ENCODE assay signal across 18 cellular contexts in the genomic region with DNA sequence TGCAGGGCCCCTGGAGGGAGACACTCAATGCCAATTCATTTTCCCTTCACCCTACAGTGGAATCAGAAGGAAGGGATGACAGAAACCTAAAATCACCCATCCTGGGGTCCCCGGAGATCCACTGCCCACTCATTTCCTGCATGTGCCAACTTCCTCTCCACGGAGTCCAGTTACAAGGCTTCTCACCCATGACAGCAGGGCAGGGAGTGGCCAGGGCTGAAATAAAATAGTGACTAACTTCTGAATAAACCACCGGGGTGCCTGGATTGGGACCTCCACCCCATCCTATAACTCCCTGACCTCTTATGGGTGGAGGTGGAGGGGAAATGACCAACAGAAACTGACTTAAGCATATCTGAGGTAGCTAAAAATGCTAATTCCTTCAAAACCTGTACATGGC.
"Had no signal": no experiment of that assay in that cellular context is flagged by ENCODE, and none has a peak within 500 bp of the region (broad histone marks: within the 10 kb centered on the region; RNA-seq: fewer than 3 reads in every experiment).

No MANE protein-coding gene starts in this region.

- H3K27ac ChIP-seq: dorsolateral prefrontal cortex, esophagus squamous epithelium, right lobe of liver, stomach had no signal

- ATAC-seq: activated T-cell treated with anti-CD3 and anti-CD28 coated beads, Interleukin-2, amount 50 U/mL, for 4 hours; mucosa of descending colon; stimulated activated memory B cell treated with anti-CD40 and anti-IgM and Interleukin-4, amounts not matched to agents 10 μg/mL and 1 μg/mL and 100 μg/mL, for 72 hours had no signal

- DNase-seq: activated CD4-positive, alpha-beta T cell treated with anti-CD3 and anti-CD28 coated beads for 1 hour; activated CD4-positive, alpha-beta T cell treated with anti-CD3 and anti-CD28 coated beads, Interleukin-2, amount 50 U/mL, for 4 hours; activated CD8-positive, alpha-beta memory T cell treated with anti-CD3 and anti-CD28 coated beads, Interleukin-2, amount 50 U/mL, for 48 hours; activated naive CD4-positive, alpha-beta T cell; activated T-cell treated with anti-CD3 and anti-CD28 coated beads, Interleukin-2, amount 50 U/mL, for 4 hours; dorsolateral prefrontal cortex; esophagus squamous epithelium; mesendoderm; mucosa of descending colon; naive B cell; occipital lobe; posterior cingulate gyrus; right lobe of liver; small intestine; stimulated activated CD4-positive, alpha-beta T cell treated with anti-CD3 and anti-CD28 coated beads, Interleukin-15, amount 100 ng/mL, for 24 hours; stomach had no signal

- H3K9me3 ChIP-seq: esophagus squamous epithelium, heart left ventricle, mucosa of descending colon, right lobe of liver, stomach had no signal

- H3K4me3 ChIP-seq: dorsolateral prefrontal cortex, esophagus squamous epithelium, heart left ventricle, mucosa of descending colon, right lobe of liver, stomach had no signal

- H3K4me1 ChIP-seq: right lobe of liver, stomach had no signal

- H3K36me3 ChIP-seq: esophagus squamous epithelium, heart left ventricle, right lobe of liver, stomach had no signal

- H3K27me3 ChIP-seq: esophagus squamous epithelium, right lobe of liver, stomach had no signal
